In the genomic region with DNA sequence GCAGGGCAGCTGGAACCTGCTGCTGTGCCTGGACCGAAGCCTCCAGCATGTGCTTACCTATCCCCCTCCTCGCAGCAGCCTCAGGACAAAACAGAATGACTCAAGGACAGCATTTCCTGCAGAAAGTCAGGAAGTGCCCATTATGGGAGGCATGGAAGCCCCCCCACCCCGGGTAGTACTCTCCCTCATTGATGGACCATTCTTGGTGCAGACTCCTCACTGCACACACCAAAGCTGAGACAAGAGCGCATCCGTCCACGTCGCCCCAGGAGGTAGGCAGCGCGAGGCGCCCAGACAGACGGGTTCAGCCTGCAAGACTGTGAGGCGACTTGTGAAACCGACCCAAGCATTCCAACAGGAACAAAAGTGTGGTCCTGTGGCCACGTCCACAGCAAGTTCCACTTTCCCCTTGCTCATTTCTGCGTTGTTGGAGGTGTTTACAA, we compare ENCODE assay signal across 24 cellular contexts.
"Had no signal": no experiment of that assay in that cellular context is flagged by ENCODE, and none has a peak within 500 bp of the region (broad histone marks: within the 10 kb centered on the region; RNA-seq: fewer than 3 reads in every experiment).

No MANE protein-coding gene starts in this region.

- H3K27ac ChIP-seq: left ventricle myocardium inferior, stomach, suprapubic skin, transverse colon, uterus, VCaP had no signal

- H3K27ac Mint-ChIP-seq: activated CD8-positive, alpha-beta T cell treated with anti-CD3 and anti-CD28 coated beads, Interleukin-2, amount 10 ng/mL, durations not matched to agents 7 days and 5 days; activated T-helper 1 cell treated with anti-CD3 and anti-CD28 coated beads, Interleukin-12 subunit alpha, Interleukin-12 subunit beta, Interleukin-2, Interleukin-4 antibody, amounts not matched to agents 30 ng/mL and 10 ng/mL and 1 ng/mL, durations not matched to agents 14 hours and 24 hours and 36 hours; brain; naive thymus-derived CD4-positive, alpha-beta T cell; stimulated activated memory B cell treated with anti-CD40 and anti-IgM and Interleukin-4, amounts not matched to agents 10 μg/mL and 1 μg/mL and 100 μg/mL, for 72 hours had no signal

- ATAC-seq: activated CD8-positive, alpha-beta T cell treated with anti-CD3 and anti-CD28 coated beads, Interleukin-2, amount 10 ng/mL, durations not matched to agents 7 days and 5 days; esophagus mucosa; naive thymus-derived CD4-positive, alpha-beta T cell; sciatic nerve had no signal

- H3K9me3 ChIP-seq: left ventricle myocardium inferior, stomach, suprapubic skin, transverse colon, uterus had no signal

- H3K36me3 ChIP-seq: left ventricle myocardium inferior, stomach, suprapubic skin, transverse colon, uterus had no signal

- H3K27me3 Mint-ChIP-seq: naive thymus-derived CD4-positive, alpha-beta T cell; stimulated activated memory B cell treated with anti-CD40 and anti-IgM and Interleukin-4, amounts not matched to agents 10 μg/mL and 1 μg/mL and 100 μg/mL, for 72 hours had no signal

- H3K9me3 Mint-ChIP-seq: activated T-helper 1 cell treated with anti-CD3 and anti-CD28 coated beads, Interleukin-12 subunit alpha, Interleukin-12 subunit beta, Interleukin-2, Interleukin-4 antibody, amounts not matched to agents 30 ng/mL and 10 ng/mL and 1 ng/mL, durations not matched to agents 14 hours and 24 hours and 36 hours; neural crest cell; stimulated activated memory B cell treated with anti-CD40 and anti-IgM and Interleukin-4, amounts not matched to agents 10 μg/mL and 1 μg/mL and 100 μg/mL, for 72 hours had no signal

- H3K36me3 Mint-ChIP-seq: brain; naive thymus-derived CD4-positive, alpha-beta T cell; stimulated activated memory B cell treated with anti-CD40 and anti-IgM and Interleukin-4, amounts not matched to agents 10 μg/mL and 1 μg/mL and 100 μg/mL, for 72 hours had no signal

- H3K4me3 ChIP-seq: left ventricle myocardium inferior, stomach, suprapubic skin, transverse colon, uterus had no signal

- H3K4me1 ChIP-seq: left ventricle myocardium inferior, stomach, suprapubic skin, transverse colon, uterus had no signal

- DNase-seq: activated CD4-positive, alpha-beta T cell treated with anti-CD3 and anti-CD28 coated beads, Interleukin-2, amount 50 U/mL, for 1 hour; activated CD4-positive, CD25-positive, alpha-beta regulatory T cell treated with anti-CD3 and anti-CD28 coated beads, Interleukin-2, amount 50 U/mL, for 72 hours; activated CD8-positive, alpha-beta T cell treated with anti-CD3 and anti-CD28 coated beads, Interleukin-2, amount 10 ng/mL, durations not matched to agents 7 days and 5 days; activated gamma-delta T cell; activated naive CD4-positive, alpha-beta T cell treated with anti-CD3 and anti-CD28 coated beads, Interleukin-2, amount 50 U/mL, for 16 hours; anterior cingulate cortex; dermis blood vessel endothelial cell; effector memory CD4-positive, alpha-beta T cell; foreskin melanocyte; left ventricle myocardium inferior; naive thymus-derived CD4-positive, alpha-beta T cell; small intestine; stimulated activated CD4-positive, alpha-beta T cell treated with anti-CD3 and anti-CD28 coated beads, Interleukin-15, amount 100 ng/mL, for 24 hours; stomach; transverse colon; uterus had no signal

- H3K4me3 Mint-ChIP-seq: activated CD8-positive, alpha-beta T cell treated with anti-CD3 and anti-CD28 coated beads, Interleukin-2, amount 10 ng/mL, durations not matched to agents 7 days and 5 days; activated T-helper 1 cell treated with anti-CD3 and anti-CD28 coated beads, Interleukin-12 subunit alpha, Interleukin-12 subunit beta, Interleukin-2, Interleukin-4 antibody, amounts not matched to agents 30 ng/mL and 10 ng/mL and 1 ng/mL, durations not matched to agents 14 hours and 24 hours and 36 hours; brain; naive thymus-derived CD4-positive, alpha-beta T cell; neural crest cell; stimulated activated memory B cell treated with anti-CD40 and anti-IgM and Interleukin-4, amounts not matched to agents 10 μg/mL and 1 μg/mL and 100 μg/mL, for 72 hours had no signal

- H3K4me1 Mint-ChIP-seq: brain; naive thymus-derived CD4-positive, alpha-beta T cell; neural crest cell; stimulated activated memory B cell treated with anti-CD40 and anti-IgM and Interleukin-4, amounts not matched to agents 10 μg/mL and 1 μg/mL and 100 μg/mL, for 72 hours had no signal

- H3K27me3 ChIP-seq: stomach, suprapubic skin, transverse colon, uterus had no signal
